12 cellular contexts compared by ENCODE assay signal in the genomic region with DNA sequence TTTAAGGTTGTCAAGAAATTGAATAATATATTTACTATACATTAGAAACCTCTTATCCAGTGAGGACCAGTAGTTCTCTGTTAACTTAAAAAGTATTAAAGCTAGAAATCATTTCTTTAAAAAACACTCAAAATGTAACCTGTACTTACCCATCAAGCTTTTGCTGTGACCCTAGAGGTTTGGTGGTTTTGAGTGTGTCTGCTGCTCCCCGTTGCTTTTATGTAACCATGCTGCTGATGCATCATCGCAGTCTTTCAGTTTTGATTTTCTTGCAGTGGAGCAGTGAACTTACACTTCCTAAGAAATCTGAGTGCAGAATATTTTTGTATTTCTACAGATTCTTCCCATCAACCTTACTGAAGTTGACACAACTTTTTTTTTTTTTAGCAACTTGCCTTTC. TPM values are rescaled to one million over a fixed set of nuclear protein-coding genes. Genes with fewer than 3 reads are reported as not detected.
DNase-seq lines count a peak whose midpoint lies in the region; ATAC-seq and TF ChIP-seq lines count a peak whose summit lies in the region.
"Had no signal": no experiment of that assay in that cellular context is flagged by ENCODE, and none has a peak within 500 bp of the region (broad histone marks: within the 10 kb centered on the region; RNA-seq: fewer than 3 reads in every experiment).

No MANE protein-coding gene starts in this region.

- no peak for TF ChIP-seq EP300 in tibial nerve (IDR thresholded peaks at IDR 0.05)

- intact Hi-C loops in gastrocnemius medialis (cut with DNase I; ENCODE audit: low total_unique reads) (no loop called here), breast epithelium (cut with DNase I; ENCODE audit: low total_unique reads) (no loop called here)

- peak; percentile 91 for ATAC-seq in GM18517 (IDR thresholded peaks at IDR 0.05; ENCODE audit: unreplicated experiment)
- peak; percentile 87 for ATAC-seq in GM21360 (IDR thresholded peaks at IDR 0.05; ENCODE audit: unreplicated experiment)
- ATAC-seq in HG03103 (IDR thresholded peaks at IDR 0.05; ENCODE audit: low read depth, unreplicated experiment): peak; percentile 88
- no peak for ATAC-seq in gastrocnemius medialis

- H3K27ac ChIP-seq in gastrocnemius medialis: no peak overlapping the region
- H3K27ac ChIP-seq in tibial nerve: no peak overlapping the region
- H3K27ac ChIP-seq in breast epithelium: no peak overlapping the region

- H3K4me1 ChIP-seq in gastrocnemius medialis: no peaks in the 10 kb centered on the region
- H3K4me1 ChIP-seq in tibial nerve: no peaks in the 10 kb centered on the region
- no peaks in the 10 kb centered on the region for H3K4me1 ChIP-seq in breast epithelium

- H3K36me3 ChIP-seq in gastrocnemius medialis (no peaks in the 10 kb centered on the region), tibial nerve (peaks cover 0 to 30% (median 0%) of the 10 kb centered on the region in 3 donors), breast epithelium (no peaks in the 10 kb centered on the region)

- TF ChIP-seq POLR2A in gastrocnemius medialis (IDR thresholded peaks at IDR 0.05) (no peak), tibial nerve (IDR thresholded peaks at IDR 0.05) (no peak), breast epithelium (IDR thresholded peaks at IDR 0.05) (no peak)

- TF ChIP-seq CTCF in astrocyte of the spinal cord (IDR thresholded peaks at IDR 0.05; ENCODE audit: low read depth, low read length) (no peak), gastrocnemius medialis (IDR thresholded peaks at IDR 0.05 in 4 of 5, conservative IDR thresholded peaks at IDR 0.05 in 1 of 5) (no peak), tibial nerve (IDR thresholded peaks at IDR 0.05) (no peak), breast epithelium (IDR thresholded peaks at IDR 0.05) (no peak)

- no peaks in the 10 kb centered on the region for H3K9me3 ChIP-seq in gastrocnemius medialis
- no peaks in the 10 kb centered on the region for H3K9me3 ChIP-seq in tibial nerve
- H3K9me3 ChIP-seq in breast epithelium: no peaks in the 10 kb centered on the region

- 89 to 91% methylated on average over 2 of the region's 2 CpGs for WGBS in tibial nerve, 2 donors

- no peak overlapping the region for H3K4me3 ChIP-seq in astrocyte of the spinal cord (ENCODE audit: low read depth, low read length)
- no peak overlapping the region for H3K4me3 ChIP-seq in gastrocnemius medialis
- H3K4me3 ChIP-seq in tibial nerve: no peak overlapping the region
- no peak overlapping the region for H3K4me3 ChIP-seq in breast epithelium

- H3K27me3 ChIP-seq in gastrocnemius medialis (no peaks in the 10 kb centered on the region), tibial nerve (no peaks in the 10 kb centered on the region), breast epithelium (no peaks in the 10 kb centered on the region)

- in situ Hi-C loops in astrocyte of the spinal cord (cut with HindIII; ENCODE audit: low sequenced_read_pairs) (no loop called here), gastrocnemius medialis (cut with MboI; ENCODE audit: low sequenced_read_pairs in 4 of 4) (no loop called here)

- DNase-seq in astrocyte of the spinal cord (ENCODE audit: low read depth, low spot score): peak; percentile 18
- no peak for DNase-seq in gastrocnemius medialis
- no peak for DNase-seq in tibial nerve (ENCODE audit: low spot score in 2 of 2)
- no peak for DNase-seq in NK-92 treated with Interleukin-12 subunit alpha and Interleukin-12 subunit beta, amount 100 ng/mL, for 24 hours (lab: John Stamatoyannopoulos, UW)
- DNase-seq in breast epithelium (ENCODE audit: low spot score in 2 of 2): no peak
- DNase-seq: activated T-cell treated with anti-CD3 and anti-CD28 coated beads, Interleukin-2, amount 50 U/mL, for 4 hours; DND-41; effector memory CD4-positive, alpha-beta T cell; NCI-H1694 treated with DMSO at 0.1 percent for 48 hours had no signal

RNA-seq across cellular contexts. Expression of gene MRPS9, which starts 34.2 kb away (rescaled TPM):
- total RNA-seq in gastrocnemius medialis: 10 to 100 TPM; 34.9 to 79.5 (median 38.6) TPM
- total RNA-seq in tibial nerve: 10 to 100 TPM; 11.2 to 16.5 (median 14.1) TPM
- total RNA-seq in breast epithelium: 10 to 100 TPM; 14.1 to 26.3 (median 18.0) TPM

Comparison
In these comparisons a context has a peak if more than half of its experiments do, and no peak if none do; other contexts are left out.
1. ATAC-seq: peak in GM18517 (single experiment), GM21360 (single experiment) and HG03103 (single experiment); none in gastrocnemius medialis (0 of 2).